1 cellular context compared by ENCODE assay signal in genomic region chr9:134733480-134734232, GRCh38.
TF ChIP-seq lines count a peak whose summit lies in the region.

No MANE protein-coding gene starts in this region.

TF ChIP-seq in WTC11, 78 proteins besides CTCF, POLR2A, EP300 and RAD21 (continued from another document):
- TF ChIP-seq KAT7 (CRISPR knock-in tag; IDR thresholded peaks at IDR 0.05; ENCODE audit: borderline replicate concordance) (no peak), PRRX2 (CRISPR knock-in tag; IDR thresholded peaks at IDR 0.05) (no peak), ZNF121 (CRISPR knock-in tag; IDR thresholded peaks at IDR 0.05) (no peak), HMGA2 (CRISPR knock-in tag; IDR thresholded peaks at IDR 0.05) (no peak), TEAD1 (CRISPR knock-in tag; IDR thresholded peaks at IDR 0.05) (no peak), RELA (CRISPR knock-in tag; IDR thresholded peaks at IDR 0.05; ENCODE audit: borderline replicate concordance) (no peak), EMX1 (CRISPR knock-in tag; IDR thresholded peaks at IDR 0.05) (no peak), NFATC4 (CRISPR knock-in tag; IDR thresholded peaks at IDR 0.05) (no peak), AFF4 (CRISPR knock-in tag; IDR thresholded peaks at IDR 0.05; ENCODE audit: borderline replicate concordance) (no peak), ZMAT4 (CRISPR knock-in tag; IDR thresholded peaks at IDR 0.05) (no peak), NR1H2 (CRISPR knock-in tag; IDR thresholded peaks at IDR 0.05) (no peak), SP1 (CRISPR knock-in tag; conservative IDR thresholded peaks at IDR 0.05) (no peak), ERG (CRISPR knock-in tag; IDR thresholded peaks at IDR 0.05) (no peak), GRHL2 (CRISPR knock-in tag; IDR thresholded peaks at IDR 0.05; ENCODE audit: insufficient replicate concordance, severe bottlenecking) (no peak), ELF4 (CRISPR knock-in tag; IDR thresholded peaks at IDR 0.05; ENCODE audit: low read depth) (no peak)
